Comparison of ENCODE assay signal across 9 cellular contexts in the genomic region with DNA sequence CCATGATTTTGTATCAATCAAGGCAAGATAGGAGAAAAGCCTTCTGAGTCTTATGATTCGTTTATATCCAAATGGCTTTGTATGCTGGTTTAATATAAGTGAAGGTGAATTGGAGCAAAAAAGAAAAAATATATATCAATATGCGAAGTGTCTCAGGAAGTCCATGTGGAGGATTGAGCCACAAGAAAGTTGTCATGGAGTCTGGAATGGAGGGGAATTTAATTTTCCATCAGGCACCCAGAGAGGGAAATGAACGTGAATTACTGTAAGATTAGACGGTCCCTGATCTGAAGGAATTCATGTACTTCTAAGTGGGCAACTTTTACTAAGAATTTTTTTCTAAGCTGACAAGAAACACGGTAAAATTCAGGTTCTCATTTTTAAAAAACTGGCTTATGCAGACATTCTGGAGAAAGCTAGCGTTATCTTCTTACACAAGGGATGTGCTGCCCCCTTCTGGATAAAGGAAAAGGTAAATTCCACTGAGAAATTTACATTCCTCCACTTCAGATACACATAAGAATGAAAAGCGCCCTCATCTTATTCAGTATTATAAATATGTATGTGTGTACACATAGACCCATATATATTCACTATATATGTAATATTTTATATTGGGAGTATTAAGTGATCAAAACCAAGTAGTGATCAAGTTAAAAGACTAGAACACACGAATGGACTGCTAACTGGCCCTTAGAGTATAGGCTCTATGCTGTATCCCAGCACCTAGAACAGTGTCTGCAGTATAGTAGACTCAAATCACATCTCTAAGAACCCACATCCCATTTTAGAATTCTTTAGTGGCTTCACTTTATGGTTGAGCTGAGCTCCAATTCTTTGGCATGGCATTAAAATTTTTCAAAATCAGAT.
DNase-seq lines count a peak whose midpoint lies in the region; ATAC-seq, FAIRE-seq and TF ChIP-seq lines count a peak whose summit lies in the region.
"Had no signal": no experiment of that assay in that cellular context is flagged by ENCODE, and none has a peak within 500 bp of the region (broad histone marks: within the 10 kb centered on the region; RNA-seq: fewer than 3 reads in every experiment).

No MANE protein-coding gene starts in this region.

- H3K27ac ChIP-seq in astrocyte (ENCODE audit: low read depth, low read length) (no peak overlapping the region), aorta (ENCODE audit: low read depth in 1 of 2, low read length in 2 of 2) (no peak overlapping the region)
- H3K27ac ChIP-seq: BLaER1 treated with 17β-estradiol and CSF1 and Interleukin-3, amounts not matched to agents 10 nM and 100 nM had no signal

- peak; percentile 77 for ATAC-seq in HG02623 (IDR thresholded peaks at IDR 0.05; ENCODE audit: unreplicated experiment)
- peak; percentile 78 for ATAC-seq in aorta (ENCODE audit: low FRiP score)

- intact Hi-C loops in aorta (cut with DNase I), result loop anchor here (5.0 to 10.0 kb wide), 6 partner anchors 246 to 672 kb away; no protein-coding TSS in a partner anchor

- DNase-seq in NCI-H2227 (lab: John Stamatoyannopoulos, UW; ENCODE audit: unreplicated experiment), result peak; percentile 16
- no peak for DNase-seq in NCI-H2227 treated with DMSO at 0.1 percent for 48 hours (lab: John Stamatoyannopoulos, UW)
- peak; percentile 10 for DNase-seq in NCI-H2029 treated with DMSO at 0.1 percent for 48 hours (lab: John Stamatoyannopoulos, UW)
- peak; percentile 58 for DNase-seq in astrocyte (ENCODE audit: low read depth)
- peak; percentile 64 for DNase-seq in kidney glomerular epithelial cell (lab: John Stamatoyannopoulos, UW)
- no peak for DNase-seq in aorta
- no peak for DNase-seq in UCSD-AML1 (lab: John Stamatoyannopoulos, UW; ENCODE audit: unreplicated experiment)

- no peak overlapping the region for H3K9ac ChIP-seq in astrocyte (ENCODE audit: low read length)
- H3K9ac ChIP-seq: BLaER1 treated with 17β-estradiol and CSF1 and Interleukin-3, amounts not matched to agents 10 nM and 100 nM had no signal

- no peak overlapping the region for H3K27ac Mint-ChIP-seq in astrocyte (ENCODE audit: unreplicated experiment)

- H3K27me3 Mint-ChIP-seq in astrocyte (ENCODE audit: low read depth, unreplicated experiment), result no peaks in the 10 kb centered on the region

- peak overlapping the region; percentile 14 for H2AFZ ChIP-seq in astrocyte (ENCODE audit: low read depth, low read length)

- H3K9me3 ChIP-seq in astrocyte (ENCODE audit: insufficient read depth, low read depth, low read length), result no peaks in the 10 kb centered on the region
- H3K9me3 ChIP-seq in aorta (ENCODE audit: control insufficient read depth, low read length), result no peaks in the 10 kb centered on the region
- H3K9me3 ChIP-seq: BLaER1 treated with 17β-estradiol and CSF1 and Interleukin-3, amounts not matched to agents 10 nM and 100 nM had no signal

- H3K27me3 ChIP-seq in astrocyte (ENCODE audit: insufficient read depth, low read length), result no peaks in the 10 kb centered on the region
- no peaks in the 10 kb centered on the region for H3K27me3 ChIP-seq in aorta (ENCODE audit: control insufficient read depth in 1 of 2, insufficient read depth in 2 of 2, low read length in 1 of 2)
- H3K27me3 ChIP-seq: BLaER1 treated with 17β-estradiol and CSF1 and Interleukin-3, amounts not matched to agents 10 nM and 100 nM had no signal

- H3K4me3 Mint-ChIP-seq in astrocyte (ENCODE audit: unreplicated experiment), result no peak overlapping the region

- TF ChIP-seq CTCF in astrocyte (IDR thresholded peaks at IDR 0.05; ENCODE audit: insufficient read depth, low read depth, low read length), result peak; percentile 71

- no peaks in the 10 kb centered on the region for H3K79me2 ChIP-seq in astrocyte (ENCODE audit: insufficient read depth, low read length)

- no peaks in the 10 kb centered on the region for H3K36me3 Mint-ChIP-seq in astrocyte (ENCODE audit: low read depth, unreplicated experiment)

- H3K4me1 ChIP-seq in astrocyte (ENCODE audit: insufficient read depth, low read length) (no peaks in the 10 kb centered on the region), aorta (ENCODE audit: control insufficient read depth in 1 of 2, insufficient read depth in 2 of 2, low read length in 2 of 2) (no peaks in the 10 kb centered on the region)
- H3K4me1 ChIP-seq: BLaER1 treated with 17β-estradiol and CSF1 and Interleukin-3, amounts not matched to agents 10 nM and 100 nM had no signal

- H3K4me3 ChIP-seq in astrocyte (ENCODE audit: insufficient read depth, low read depth, low read length) (no peak overlapping the region), aorta (ENCODE audit: low read length in 2 of 2) (no peak overlapping the region)
- H3K4me3 ChIP-seq: BLaER1 treated with 17β-estradiol and CSF1 and Interleukin-3, amounts not matched to agents 10 nM and 100 nM had no signal

- no peaks in the 10 kb centered on the region for H3K9me3 Mint-ChIP-seq in astrocyte (ENCODE audit: unreplicated experiment)

- H3K36me3 ChIP-seq in astrocyte (ENCODE audit: insufficient read depth, low read length) (no peaks in the 10 kb centered on the region), aorta (ENCODE audit: control insufficient read depth in 1 of 2, insufficient read depth in 2 of 2, low read length in 1 of 2) (no peaks in the 10 kb centered on the region)
- H3K36me3 ChIP-seq: BLaER1 treated with 17β-estradiol and CSF1 and Interleukin-3, amounts not matched to agents 10 nM and 100 nM had no signal

- WGBS in aorta, 2 donors, result 42 to 43% methylated on average over 8 of the region's 8 CpGs

- no peak for FAIRE-seq in astrocyte (lab: Jason Lieb, UNC)

- H3K4me2 ChIP-seq in astrocyte (ENCODE audit: low read length), result no peak overlapping the region
- H3K4me2 ChIP-seq: BLaER1 treated with 17β-estradiol and CSF1 and Interleukin-3, amounts not matched to agents 10 nM and 100 nM had no signal

- H3K4me1 Mint-ChIP-seq in astrocyte (ENCODE audit: low read depth, unreplicated experiment), result no peaks in the 10 kb centered on the region

- no peaks in the 10 kb centered on the region for H4K20me1 ChIP-seq in astrocyte (ENCODE audit: insufficient read depth, low read length)
- H4K20me1 ChIP-seq: BLaER1 treated with 17β-estradiol and CSF1 and Interleukin-3, amounts not matched to agents 10 nM and 100 nM had no signal

Comparison
In these comparisons a context has a peak if more than half of its experiments do, and no peak if none do; other contexts are left out.
1. DNase-seq: peak in NCI-H2227 (single experiment), NCI-H2029 treated with DMSO at 0.1 percent for 48 hours (single experiment), astrocyte (single experiment) and kidney glomerular epithelial cell (single experiment); none in NCI-H2227 treated with DMSO at 0.1 percent for 48 hours (single experiment), aorta (0 of 2) and UCSD-AML1 (single experiment).